1 cellular context compared by ENCODE assay signal in the genomic region with DNA sequence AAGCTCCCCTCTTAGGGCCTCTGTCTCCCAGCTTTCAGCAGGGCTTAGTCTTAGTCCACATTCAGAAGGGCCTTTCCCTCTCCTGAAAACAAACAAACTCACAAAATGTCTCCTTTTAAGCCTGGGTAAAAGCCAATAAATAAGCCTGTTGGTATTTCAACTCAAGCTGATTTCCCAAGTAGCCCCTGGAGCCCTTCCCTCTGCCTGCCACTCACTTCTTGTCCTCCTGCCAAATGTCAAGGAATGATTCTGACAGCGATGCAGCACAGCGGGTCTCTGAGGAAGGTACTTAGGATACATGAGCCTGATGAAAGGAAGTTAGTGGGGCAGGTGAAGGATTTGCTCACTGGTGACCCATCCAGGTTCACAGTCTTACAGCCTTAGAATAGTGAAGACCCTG.
TF ChIP-seq lines count a peak whose summit lies in the region.

No MANE protein-coding gene starts in this region.

TF ChIP-seq in HepG2, 621 proteins besides CTCF, POLR2A, EP300 and RAD21 (continued from another document):
- TF ChIP-seq, protein P1, sequence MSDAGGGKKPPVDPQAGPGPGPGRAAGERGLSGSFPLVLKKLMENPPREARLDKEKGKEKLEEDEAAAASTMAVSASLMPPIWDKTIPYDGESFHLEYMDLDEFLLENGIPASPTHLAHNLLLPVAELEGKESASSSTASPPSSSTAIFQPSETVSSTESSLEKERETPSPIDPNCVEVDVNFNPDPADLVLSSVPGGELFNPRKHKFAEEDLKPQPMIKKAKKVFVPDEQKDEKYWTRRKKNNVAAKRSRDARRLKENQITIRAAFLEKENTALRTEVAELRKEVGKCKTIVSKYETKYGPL (CRISPR knock-in tag; IDR thresholded peaks at IDR 0.05) = no peak
